8 cellular contexts compared by ENCODE assay signal in genomic region chr3:187746479-187747335, GRCh38. TPM values are rescaled to one million over a fixed set of nuclear protein-coding genes. Genes with fewer than 3 reads are reported as not detected.
DNase-seq lines count a peak whose midpoint lies in the region; ATAC-seq and TF ChIP-seq lines count a peak whose summit lies in the region.

No MANE protein-coding gene starts in this region.

- no peaks in the 10 kb centered on the region for H3K9me3 ChIP-seq in right lobe of liver

- no peaks in the 10 kb centered on the region for H3K9me3 Mint-ChIP-seq in MCF 10A (ENCODE audit: unreplicated experiment)

- TF ChIP-seq POLR2A in right lobe of liver (IDR thresholded peaks at IDR 0.05) = no peak

- WGBS in right lobe of liver (ENCODE audit: insufficient coverage, low coverage, low lambda C conversion rate, missing lambda C conversion rate) = 14% methylated on average over 11 of the region's 11 CpGs

- H3K4me1 Mint-ChIP-seq in MCF 10A (ENCODE audit: insufficient read depth, unreplicated experiment) = peaks cover 14% of the 10 kb centered on the region

- POLR2A ChIA-PET in MCF 10A (lab: Yijun Ruan, JAX) = interaction anchor here (0.5 to 9.2 kb wide), 45 partner anchors 9 to 1521 kb away, joined by 3 to 252 read pairs (median 5); partner anchors contain the start of gene LPP

- no peaks in the 10 kb centered on the region for H3K27me3 ChIP-seq in right lobe of liver

- TF ChIP-seq CTCF in MCF 10A (IDR thresholded peaks at IDR 0.05; ENCODE audit: unreplicated experiment) (no peak), right lobe of liver (IDR thresholded peaks at IDR 0.05) (no peak)

- BruUV-seq in MCF 10A (replicated peaks; lab: Mats Ljungman, UMichigan) = no TSS peak

- H3K27me3 Mint-ChIP-seq in MCF 10A (ENCODE audit: insufficient read depth, unreplicated experiment) = no peaks in the 10 kb centered on the region

- intact Hi-C loops in MCF 10A (cut with micrococcal nuclease) = loop anchor here (5.0 to 10.0 kb wide), 3 partner anchors 438 to 1001 kb away; no protein-coding TSS in a partner anchor
- intact Hi-C loops in right lobe of liver (cut with DNase I) = loop anchor here in 1 of 2 donors (10.0 kb wide), 2 partner anchors 1198 to 1408 kb away; no protein-coding TSS in a partner anchor

- H3K4me3 ChIP-seq in right lobe of liver = peak overlapping the region; percentile 67 to 73 (median 67)

- no peaks in the 10 kb centered on the region for H3K36me3 ChIP-seq in right lobe of liver

- peak; percentile 9 to 27 for DNase-seq in AML-193 (lab: John Stamatoyannopoulos, UW)
- DNase-seq in LHCN-M2 (ENCODE audit: low read depth) = peak; percentile 52
- DNase-seq in MCF 10A (ENCODE audit: unreplicated experiment) = peak; percentile 44
- no peak for DNase-seq in right lobe of liver
- peak; percentile 75 for DNase-seq in superior temporal gyrus (ENCODE audit: extremely low spot score)
- no peak for DNase-seq in activated CD4-positive, CD25-positive, alpha-beta regulatory T cell treated with anti-CD3 and anti-CD28 coated beads, Interleukin-2, amount 50 U/mL, for 72 hours
- no peak for DNase-seq in A172 (ENCODE audit: low spot score)
- no peak for DNase-seq in NCI-H446 (lab: John Stamatoyannopoulos, UW)

- peaks cover 0 to 36% (median 9%) of the 10 kb centered on the region in 4 donors for H3K4me1 ChIP-seq in right lobe of liver

- H3K27ac ChIP-seq in right lobe of liver = peak overlapping the region; percentile 99 to 100 (median 99)

- peaks cover 21% of the 10 kb centered on the region for H3K36me3 Mint-ChIP-seq in MCF 10A (ENCODE audit: insufficient read depth, unreplicated experiment)

- peak overlapping the region; percentile 100 for H3K27ac Mint-ChIP-seq in MCF 10A (ENCODE audit: low read depth, unreplicated experiment)

- ATAC-seq in right lobe of liver = no peak

- H3K4me3 Mint-ChIP-seq in MCF 10A (ENCODE audit: unreplicated experiment) = peak overlapping the region; percentile 98

- CTCF ChIA-PET in MCF 10A (lab: Yijun Ruan, JAX) = interaction anchor here (0.6 to 6.1 kb wide), 21 partner anchors 8 to 1208 kb away, joined by 3 to 71 read pairs (median 4); no protein-coding TSS in a partner anchor

RNA-seq across cellular contexts. Expression of gene BCL6, which starts 1.4 kb away (rescaled TPM):
- total RNA-seq in LHCN-M2 (2014; rRNA removed) = 20.6 and 34.0 TPM in 2 replicates
- 11.0 TPM for polyA plus RNA-seq in LHCN-M2 (2012)
- 16.4 and 20.9 TPM in 2 replicates for total RNA-seq in MCF 10A (2022)
- 10 to 100 TPM; 29.1 to 67.5 (median 41.8) TPM for total RNA-seq in right lobe of liver
- total RNA-seq in A172 (2014; rRNA removed; shearing (Covaris generic)) = 3.2 and 4.6 TPM in 2 replicates

RNA-seq across cellular contexts. Expression of gene RTP2, which starts 44.4 kb away (rescaled TPM):
- total RNA-seq in LHCN-M2 (2014; rRNA removed) = not detected in 2 replicates
- polyA plus RNA-seq in LHCN-M2 (2012) = not detected
- total RNA-seq in MCF 10A (2022) = not detected in 2 replicates
- not detected for total RNA-seq in right lobe of liver
- not detected in 2 replicates for total RNA-seq in A172 (2014; rRNA removed; shearing (Covaris generic))

Comparison
In these comparisons a context has a peak if more than half of its experiments do, and no peak if none do; other contexts are left out.
1. DNase-seq: peak in AML-193 (2 of 2), LHCN-M2 (single experiment), MCF 10A (single experiment) and superior temporal gyrus (single experiment); none in right lobe of liver (0 of 3), activated CD4-positive, CD25-positive, alpha-beta regulatory T cell treated with anti-CD3 and anti-CD28 coated beads, Interleukin-2, amount 50 U/mL, for 72 hours (single experiment), A172 (single experiment) and NCI-H446 (0 of 2).